20 cellular contexts compared by ENCODE assay signal in genomic region chr2:197134206-197134605, GRCh38.
A peak's percentile ranks its signal among the peaks of the same experiment; 100 is the strongest.
DNase-seq lines count a peak whose midpoint lies in the region; ATAC-seq and TF ChIP-seq lines count a peak whose summit lies in the region.
"Had no signal": no experiment of that assay in that cellular context is flagged by ENCODE, and none has a peak within 500 bp of the region (broad histone marks: within the 10 kb centered on the region; RNA-seq: fewer than 3 reads in every experiment).

No MANE protein-coding gene starts in this region.

- no peaks in the 10 kb centered on the region for H3K36me3 ChIP-seq in MG63
- H3K36me3 ChIP-seq: cardiac muscle cell, left ventricle myocardium inferior, SJCRH30 had no signal

- no peak overlapping the region for H3K27ac ChIP-seq in C4-2B
- H3K27ac ChIP-seq: cardiac muscle cell, foreskin keratinocyte, left ventricle myocardium inferior, SJCRH30, testis had no signal

- ATAC-seq in HG03039 (IDR thresholded peaks at IDR 0.05; ENCODE audit: unreplicated experiment) = no peak
- ATAC-seq: foreskin keratinocyte had no signal

- H3K27ac Mint-ChIP-seq in HFFc6 = no peak overlapping the region
- H3K27ac Mint-ChIP-seq in activated naive CD8-positive, alpha-beta T cell = peak overlapping the region; percentile 91
- H3K27ac Mint-ChIP-seq in immature natural killer cell = peak overlapping the region in 5 of 6 donors; percentile 15 to 80 (median 61)
- no peak overlapping the region for H3K27ac Mint-ChIP-seq in Calu3 (ENCODE audit: unreplicated experiment)
- H3K27ac Mint-ChIP-seq: nephron had no signal

- H3K36me3 Mint-ChIP-seq in HFFc6 (ENCODE audit: low read depth) = no peaks in the 10 kb centered on the region
- peaks cover 31% of the 10 kb centered on the region for H3K36me3 Mint-ChIP-seq in activated naive CD8-positive, alpha-beta T cell
- peaks cover 10 to 18% (median 16%) of the 10 kb centered on the region in 3 donors for H3K36me3 Mint-ChIP-seq in immature natural killer cell
- no peaks in the 10 kb centered on the region for H3K36me3 Mint-ChIP-seq in Calu3 (ENCODE audit: insufficient read depth, unreplicated experiment)

- no peaks in the 10 kb centered on the region for H3K27me3 Mint-ChIP-seq in HFFc6 (ENCODE audit: insufficient read depth)
- no peaks in the 10 kb centered on the region for H3K27me3 Mint-ChIP-seq in activated naive CD8-positive, alpha-beta T cell
- peaks cover 0 to 2% (median 2%) of the 10 kb centered on the region in 3 donors for H3K27me3 Mint-ChIP-seq in immature natural killer cell (ENCODE audit: low read depth in 3 of 3)
- no peaks in the 10 kb centered on the region for H3K27me3 Mint-ChIP-seq in Calu3 (ENCODE audit: unreplicated experiment)

- intact Hi-C loops in Calu3 (cut with micrococcal nuclease; ENCODE audit: unreplicated experiment) = no loop called here

- peak; percentile 65 for TF ChIP-seq CTCF in C4-2B (conservative IDR thresholded peaks at IDR 0.05)
- TF ChIP-seq CTCF in HFFc6 (IDR thresholded peaks at IDR 0.05) = peak; percentile 25; the same call in 1 of the 2 replicates
- no peak for TF ChIP-seq CTCF in Calu3 (IDR thresholded peaks at IDR 0.05; ENCODE audit: unreplicated experiment)

- no peak overlapping the region for H3K4me3 ChIP-seq in MG63
- H3K4me3 ChIP-seq: cardiac muscle cell, left ventricle myocardium inferior, SJCRH30, testis had no signal

- peaks cover 32% of the 10 kb centered on the region for H3K4me1 Mint-ChIP-seq in HFFc6 (ENCODE audit: low read depth)
- H3K4me1 Mint-ChIP-seq in activated naive CD8-positive, alpha-beta T cell (ENCODE audit: low read depth) = peaks cover 94% of the 10 kb centered on the region
- peaks cover 90 to 98% of the 10 kb centered on the region in 2 donors for H3K4me1 Mint-ChIP-seq in immature natural killer cell
- H3K4me1 Mint-ChIP-seq in Calu3 (ENCODE audit: low read depth, unreplicated experiment) = peaks cover 25% of the 10 kb centered on the region

- H3K9me3 ChIP-seq in MG63 = no peaks in the 10 kb centered on the region
- H3K9me3 ChIP-seq: left ventricle myocardium inferior, SJCRH30, testis had no signal

- H3K4me3 Mint-ChIP-seq in HFFc6 = no peak overlapping the region
- H3K4me3 Mint-ChIP-seq in activated naive CD8-positive, alpha-beta T cell = no peak overlapping the region
- H3K4me3 Mint-ChIP-seq in immature natural killer cell = no peak overlapping the region
- H3K4me3 Mint-ChIP-seq in Calu3 (ENCODE audit: low read depth, unreplicated experiment) = no peak overlapping the region
- H3K4me3 Mint-ChIP-seq: nephron had no signal

- no TSS peak for BruUV-seq in Calu3 (replicated peaks; lab: Mats Ljungman, UMichigan)

- DNase-seq in HFFc6 = peak; percentile 2
- no peak for DNase-seq in immature natural killer cell
- no peak for DNase-seq in MG63
- DNase-seq in Calu3 = no peak
- no peak for DNase-seq in nucleus accumbens (lab: John Stamatoyannopoulos, UW)
- DNase-seq: activated naive CD4-positive, alpha-beta T cell treated with Interleukin-2 at 50 U/mL for 16 hours; DMS153; effector memory CD4-positive, alpha-beta T cell; foreskin keratinocyte; left ventricle myocardium inferior; NCI-H1436 treated with DMSO at 0.1 percent for 48 hours; NCI-H226; retina; SJCRH30; testis had no signal

- no peaks in the 10 kb centered on the region for H3K27me3 ChIP-seq in MG63
- H3K27me3 ChIP-seq: cardiac muscle cell, foreskin keratinocyte, SJCRH30, testis had no signal

- H3K9me3 Mint-ChIP-seq in HFFc6 (no peaks in the 10 kb centered on the region), immature natural killer cell (no peaks in the 10 kb centered on the region), Calu3 (ENCODE audit: low read depth, unreplicated experiment) (no peaks in the 10 kb centered on the region)
- no peaks in the 10 kb centered on the region for H3K9me3 Mint-ChIP-seq in activated naive CD8-positive, alpha-beta T cell (ENCODE audit: low read depth)
- H3K9me3 Mint-ChIP-seq: nephron had no signal

- CTCF ChIA-PET in Calu3 (lab: Charles Lee) = interaction anchor here (0.6 kb wide), 1 partner anchor 15 kb away, joined by 3 read pairs; no protein-coding TSS in a partner anchor

Comparison
In these comparisons a context has a peak if more than half of its experiments do, and no peak if none do; other contexts are left out.
1. H3K27ac Mint-ChIP-seq: peak in activated naive CD8-positive, alpha-beta T cell (single experiment) and immature natural killer cell (5 of 6); none in HFFc6 (single experiment) and Calu3 (single experiment).